In genomic region chr15:63246691-63247464, GRCh38 we compare ENCODE assay signal across 11 cellular contexts. TPM values are rescaled to one million over a fixed set of nuclear protein-coding genes. Genes with fewer than 3 reads are reported as not detected.
DNase-seq lines count a peak whose midpoint lies in the region; ATAC-seq and TF ChIP-seq lines count a peak whose summit lies in the region.
"Had no signal": no experiment of that assay in that cellular context is flagged by ENCODE, and none has a peak within 500 bp of the region (broad histone marks: within the 10 kb centered on the region; RNA-seq: fewer than 3 reads in every experiment).

No MANE protein-coding gene starts in this region.

- CTCF ChIA-PET in CD8-positive, alpha-beta T cell (lab: Charles Lee) = interaction anchor here (0.6 to 1.2 kb wide), 4 partner anchors 15 to 156 kb away, joined by 3 to 4 read pairs (median 3); no protein-coding TSS in a partner anchor

- no peak overlapping the region for H3K27ac ChIP-seq in CD8-positive, alpha-beta T cell (ENCODE audit: low read depth, low read length)
- H3K27ac ChIP-seq in Peyer's patch (peak overlapping the region in 3 of 4 donors; percentile 34 to 50 (median 41)), esophagus squamous epithelium (peak overlapping the region; percentile 45 to 76 (median 59))
- H3K27ac ChIP-seq: parathyroid adenoma had no signal

- H3K9me3 Mint-ChIP-seq in CD8-positive, alpha-beta T cell = no peaks in the 10 kb centered on the region
- H3K9me3 Mint-ChIP-seq in progenitor cell of endocrine pancreas (ENCODE audit: low read depth) = peaks cover 4% of the 10 kb centered on the region

- H3K36me3 ChIP-seq in CD8-positive, alpha-beta T cell (ENCODE audit: insufficient read depth, low read length) = peaks cover 16% of the 10 kb centered on the region
- peaks cover 0 to 13% (median 2%) of the 10 kb centered on the region in 3 donors for H3K36me3 ChIP-seq in Peyer's patch
- peaks cover 0 to 29% (median 0%) of the 10 kb centered on the region in 3 donors for H3K36me3 ChIP-seq in esophagus squamous epithelium

- H3K27ac Mint-ChIP-seq in CD8-positive, alpha-beta T cell = peak overlapping the region; percentile 27
- peak overlapping the region; percentile 62 for H3K27ac Mint-ChIP-seq in progenitor cell of endocrine pancreas

- H3K4me1 ChIP-seq in CD8-positive, alpha-beta T cell (ENCODE audit: insufficient read depth, low read length) = peaks cover 28% of the 10 kb centered on the region
- peaks cover 0 to 7% (median 0%) of the 10 kb centered on the region in 4 donors for H3K4me1 ChIP-seq in Peyer's patch
- peaks cover 11 to 63% (median 33%) of the 10 kb centered on the region in 3 donors for H3K4me1 ChIP-seq in esophagus squamous epithelium
- H3K4me1 ChIP-seq: parathyroid adenoma had no signal

- intact Hi-C loops in CD8-positive, alpha-beta T cell (cut with DNase I, micrococcal nuclease) = loop anchor here (2.0 to 5.0 kb wide), 2 partner anchors 35 to 56 kb away; no protein-coding TSS in a partner anchor
- intact Hi-C loops in esophagus squamous epithelium (cut with DNase I) = no loop called here

- H3K9me3 ChIP-seq in CD8-positive, alpha-beta T cell (ENCODE audit: low read length) = no peaks in the 10 kb centered on the region
- H3K9me3 ChIP-seq in Peyer's patch = no peaks in the 10 kb centered on the region
- no peaks in the 10 kb centered on the region for H3K9me3 ChIP-seq in esophagus squamous epithelium
- H3K9me3 ChIP-seq: vagina had no signal

- H3K27me3 Mint-ChIP-seq in CD8-positive, alpha-beta T cell (ENCODE audit: low read depth) = no peaks in the 10 kb centered on the region
- H3K27me3 Mint-ChIP-seq in progenitor cell of endocrine pancreas = no peaks in the 10 kb centered on the region

- TF ChIP-seq POLR2A in Peyer's patch (IDR thresholded peaks at IDR 0.05) (no peak), esophagus squamous epithelium (IDR thresholded peaks at IDR 0.05) (no peak)

- DNase-seq in CD8-positive, alpha-beta T cell = no peak
- no peak for DNase-seq in Peyer's patch
- no peak for DNase-seq in esophagus squamous epithelium (lab: John Stamatoyannopoulos, UW)
- no peak for DNase-seq in progenitor cell of endocrine pancreas (ENCODE audit: low spot score, unreplicated experiment)
- no peak for DNase-seq in NCI-H2029 (lab: John Stamatoyannopoulos, UW)
- no peak for DNase-seq in DMS153 (lab: John Stamatoyannopoulos, UW)
- DNase-seq: activated CD4-positive, alpha-beta T cell treated with anti-CD3 and anti-CD28 coated beads, Interleukin-2, amount 50 U/mL, for 4 hours had no signal

- no peak for ATAC-seq in CD8-positive, alpha-beta T cell
- ATAC-seq in SK-N-SH treated with all-trans-retinoic acid at 6 μM for 48 hours (no peak), GM18519 (IDR thresholded peaks at IDR 0.05; ENCODE audit: low FRiP score, unreplicated experiment) (no peak)

- H3K4me1 Mint-ChIP-seq in CD8-positive, alpha-beta T cell (ENCODE audit: low read depth) = peaks cover 54% of the 10 kb centered on the region
- peaks cover 17% of the 10 kb centered on the region for H3K4me1 Mint-ChIP-seq in progenitor cell of endocrine pancreas (ENCODE audit: low read depth)

- no peak for TF ChIP-seq CTCF in CD8-positive, alpha-beta T cell (IDR thresholded peaks at IDR 0.05)
- TF ChIP-seq CTCF in Peyer's patch (IDR thresholded peaks at IDR 0.05) (no peak), esophagus squamous epithelium (IDR thresholded peaks at IDR 0.05) (no peak), progenitor cell of endocrine pancreas (IDR thresholded peaks at IDR 0.05; ENCODE audit: unreplicated experiment) (no peak)

- H3K27me3 ChIP-seq in CD8-positive, alpha-beta T cell (ENCODE audit: insufficient read depth, low read length) = no peaks in the 10 kb centered on the region
- H3K27me3 ChIP-seq in Peyer's patch (no peaks in the 10 kb centered on the region), esophagus squamous epithelium (no peaks in the 10 kb centered on the region)
- H3K27me3 ChIP-seq: vagina had no signal

- peaks cover 65% of the 10 kb centered on the region for H3K36me3 Mint-ChIP-seq in CD8-positive, alpha-beta T cell
- peaks cover 24% of the 10 kb centered on the region for H3K36me3 Mint-ChIP-seq in progenitor cell of endocrine pancreas (ENCODE audit: insufficient read depth)

- H3K4me3 ChIP-seq in CD8-positive, alpha-beta T cell (ENCODE audit: low read depth, low read length) = no peak overlapping the region
- no peak overlapping the region for H3K4me3 ChIP-seq in Peyer's patch
- no peak overlapping the region for H3K4me3 ChIP-seq in esophagus squamous epithelium
- H3K4me3 ChIP-seq: vagina had no signal

- no peak overlapping the region for H3K4me3 Mint-ChIP-seq in CD8-positive, alpha-beta T cell
- H3K4me3 Mint-ChIP-seq in progenitor cell of endocrine pancreas (ENCODE audit: low read depth) = no peak overlapping the region

- POLR2A ChIA-PET in CD8-positive, alpha-beta T cell (lab: Charles Lee) = interaction anchor here (0.6 to 1.6 kb wide), 6 partner anchors 8 to 90 kb away, joined by 3 to 4 read pairs (median 3); partner anchors contain the start of gene RPS27L

- 63 to 89% methylated on average over 4 to 5 of the region's 5 CpGs for WGBS in esophagus squamous epithelium, 2 donors

TF ChIP-seq in SK-N-SH treated with all-trans-retinoic acid at 6 μM for 48 hours, 23 proteins besides CTCF, POLR2A, EP300 and RAD21:
- no peak for TF ChIP-seq ZC3H10 (CRISPR knock-in tag; IDR thresholded peaks at IDR 0.05)
- no peak for TF ChIP-seq GLIS3 (CRISPR knock-in tag; IDR thresholded peaks at IDR 0.05)
- no peak for TF ChIP-seq CSDC2 (CRISPR knock-in tag; IDR thresholded peaks at IDR 0.05)
- no peak for TF ChIP-seq ZNF8 (CRISPR knock-in tag; IDR thresholded peaks at IDR 0.05)
- no peak for TF ChIP-seq PATZ1 (CRISPR knock-in tag; IDR thresholded peaks at IDR 0.05; ENCODE audit: borderline replicate concordance)
- no peak for TF ChIP-seq ZFP3 (CRISPR knock-in tag; IDR thresholded peaks at IDR 0.05)
- no peak for TF ChIP-seq TSHZ2 (CRISPR knock-in tag; IDR thresholded peaks at IDR 0.05)
- TF ChIP-seq TCF4 (CRISPR knock-in tag; IDR thresholded peaks at IDR 0.05; ENCODE audit: borderline replicate concordance) = no peak
- no peak for TF ChIP-seq ISL1 (CRISPR knock-in tag; IDR thresholded peaks at IDR 0.05)
- TF ChIP-seq BACH2 (CRISPR knock-in tag; IDR thresholded peaks at IDR 0.05; ENCODE audit: borderline replicate concordance) = no peak
- no peak for TF ChIP-seq ARNTL (CRISPR knock-in tag; IDR thresholded peaks at IDR 0.05; ENCODE audit: borderline replicate concordance, low read depth)
- no peak for TF ChIP-seq CREB5 (CRISPR knock-in tag; IDR thresholded peaks at IDR 0.05; ENCODE audit: low read depth)
TF ChIP-seq in SK-N-SH treated with all-trans-retinoic acid at 6 μM for 48 hours: peak in this region for 0.

RNA-seq across cellular contexts. Expression of gene APH1B, which starts 30.5 kb away (rescaled TPM):
- 10 to 100 TPM; 10.8 to 13.6 TPM for total RNA-seq in CD8-positive, alpha-beta T cell
- total RNA-seq in Peyer's patch (1 to 10 TPM; 3.3 to 4.8 (median 3.9) TPM), esophagus squamous epithelium (1 to 10 TPM in 3 of 4 donors, under 1 TPM in 1; 0.53 to 7.8 (median 3.3) TPM), progenitor cell of endocrine pancreas (17.6 and 19.8 TPM in 2 replicates)

RNA-seq across cellular contexts. Expression of gene RAB8B, which starts 57.5 kb away (rescaled TPM):
- total RNA-seq in CD8-positive, alpha-beta T cell = 100 to 1,000 TPM; 145 to 146 TPM
- 10 to 100 TPM; 11.7 to 35.5 (median 25.3) TPM for total RNA-seq in Peyer's patch
- 10 to 100 TPM in 2 of 4 donors, 1 to 10 TPM in 2; 3.1 to 22.7 (median 10.0) TPM for total RNA-seq in esophagus squamous epithelium
- 31.6 and 37.2 TPM in 2 replicates for total RNA-seq in progenitor cell of endocrine pancreas
